In genomic region chr13:113759525-113760137, GRCh38 we compare ENCODE assay signal across 8 cellular contexts. TPM values are rescaled to one million over a fixed set of nuclear protein-coding genes. Genes with fewer than 3 reads are reported as not detected.
DNase-seq lines count a peak whose midpoint lies in the region; ATAC-seq and TF ChIP-seq lines count a peak whose summit lies in the region.

No MANE protein-coding gene starts in this region.

- DNase-seq in GM12864 (ENCODE audit: low read depth) (no peak), NCI-H69 (lab: John Stamatoyannopoulos, UW) (peak; percentile 56), mesenchymal stem cell (peak; percentile 42), upper lobe of right lung (peak; percentile 63), RPMI8226 (no peak)
- DNase-seq in activated CD4-positive, CD25-positive, alpha-beta regulatory T cell (lab: John Stamatoyannopoulos, UW): no peak
- DNase-seq in stimulated activated CD4-positive, alpha-beta T cell treated with anti-CD3 and anti-CD28 coated beads, Interleukin-2, amount 100 ng/mL, for 24 hours: no peak

- peak overlapping the region; percentile 15 for H2AFZ ChIP-seq in mesenchymal stem cell (ENCODE audit: low read depth, low read length)

- H3K18ac ChIP-seq in mesenchymal stem cell (ENCODE audit: low read depth in 1 of 2, low read length in 2 of 2): no peak overlapping the region

- no peak overlapping the region for H4K8ac ChIP-seq in mesenchymal stem cell (ENCODE audit: low read length)

- H3K27me3 ChIP-seq in duodenal mucosa (ENCODE audit: control insufficient read depth in 1 of 2, insufficient read depth in 2 of 2, low read length in 2 of 2): peaks cover 11 to 13% of the 10 kb centered on the region in 2 donors
- H3K27me3 ChIP-seq in mesenchymal stem cell (ENCODE audit: control insufficient read depth in 1 of 2, insufficient read depth in 1 of 2, low read length in 2 of 2): peaks cover 18 to 20% of the 10 kb centered on the region in 2 experiments
- H3K27me3 ChIP-seq in upper lobe of right lung: no peaks in the 10 kb centered on the region

- peaks cover 4% of the 10 kb centered on the region for H3K79me1 ChIP-seq in mesenchymal stem cell (replicated peaks; ENCODE audit: low read length, poor library complexity, severe bottlenecking)

- H3K9me3 ChIP-seq in duodenal mucosa (ENCODE audit: control insufficient read depth in 1 of 2, low read length in 2 of 2) (no peaks in the 10 kb centered on the region), mesenchymal stem cell (ENCODE audit: control insufficient read depth, low read length) (no peaks in the 10 kb centered on the region), upper lobe of right lung (no peaks in the 10 kb centered on the region)

- WGBS in mesenchymal stem cell: 5% methylated on average over 25 of the region's 26 CpGs

- H3K4ac ChIP-seq in mesenchymal stem cell (ENCODE audit: low read depth in 1 of 2, low read length in 2 of 2): no peak overlapping the region

- intact Hi-C loops in upper lobe of right lung (cut with DNase I): no loop called here

- H3K4me2 ChIP-seq in mesenchymal stem cell (ENCODE audit: low read length, poor library complexity, severe bottlenecking): peak overlapping the region; percentile 98

- no peak overlapping the region for H3K14ac ChIP-seq in mesenchymal stem cell (ENCODE audit: low read length in 2 of 2)

- H2AK5ac ChIP-seq in mesenchymal stem cell (ENCODE audit: low read length, severe bottlenecking): no peak overlapping the region

- H4K91ac ChIP-seq in mesenchymal stem cell (ENCODE audit: low read length): no peak overlapping the region

- ATAC-seq in upper lobe of right lung: no peak

- no peak overlapping the region for H2BK120ac ChIP-seq in mesenchymal stem cell (ENCODE audit: low read depth, low read length)

- H3K27ac ChIP-seq in duodenal mucosa (ENCODE audit: low read depth, low read length) (no peak overlapping the region), mesenchymal stem cell (ENCODE audit: low read length, poor library complexity, severe bottlenecking) (no peak overlapping the region), upper lobe of right lung (peak overlapping the region; percentile 83)

- H3K36me3 ChIP-seq in duodenal mucosa (ENCODE audit: control insufficient read depth in 1 of 2, insufficient read depth in 2 of 2, low read length in 2 of 2): no peaks in the 10 kb centered on the region
- peaks cover 0 to 2% of the 10 kb centered on the region in 2 experiments for H3K36me3 ChIP-seq in mesenchymal stem cell (ENCODE audit: control insufficient read depth in 1 of 2, insufficient read depth in 2 of 2, low read depth in 1 of 2, low read length in 2 of 2)
- no peaks in the 10 kb centered on the region for H3K36me3 ChIP-seq in upper lobe of right lung

- H2BK15ac ChIP-seq in mesenchymal stem cell (ENCODE audit: low read depth, poor library complexity, severe bottlenecking): no peak overlapping the region

- H3K4me3 ChIP-seq in GM12864 (ENCODE audit: low read depth, low read length) (peak overlapping the region; percentile 60), duodenal mucosa (ENCODE audit: low read depth in 1 of 2, low read length in 2 of 2) (peak overlapping the region; percentile 76), mesenchymal stem cell (ENCODE audit: insufficient read depth in 1 of 2, low read depth in 1 of 2, low read length in 2 of 2) (peak overlapping the region; percentile 66 to 90), upper lobe of right lung (peak overlapping the region; percentile 79)

- H2BK5ac ChIP-seq in mesenchymal stem cell (ENCODE audit: low read depth, low read length, poor library complexity, severe bottlenecking): no peak overlapping the region

- peak overlapping the region; percentile 7 to 35 for H3K9ac ChIP-seq in duodenal mucosa (ENCODE audit: low read depth in 1 of 2, low read length in 2 of 2)
- peak overlapping the region; percentile 74 for H3K9ac ChIP-seq in mesenchymal stem cell (ENCODE audit: low read length)

- H2BK12ac ChIP-seq in mesenchymal stem cell (ENCODE audit: low read length in 2 of 2): no peak overlapping the region

- no peak overlapping the region for H3K23ac ChIP-seq in mesenchymal stem cell (ENCODE audit: low read length in 2 of 2)

- TF ChIP-seq CTCF in GM12864 (IDR thresholded peaks at IDR 0.05; ENCODE audit: low read depth, low read length, missing control alignments) (no peak), upper lobe of right lung (IDR thresholded peaks at IDR 0.05) (no peak)

- H3K4me1 ChIP-seq in duodenal mucosa (ENCODE audit: control insufficient read depth in 1 of 2, insufficient read depth in 2 of 2, low read length in 2 of 2): peaks cover 15% of the 10 kb centered on the region in 2 donors
- peaks cover 9% of the 10 kb centered on the region for H3K4me1 ChIP-seq in mesenchymal stem cell (ENCODE audit: control insufficient read depth, insufficient read depth, low read depth, low read length)
- H3K4me1 ChIP-seq in upper lobe of right lung: peaks cover 13% of the 10 kb centered on the region

RNA-seq across cellular contexts. Expression of gene TMEM255B, which starts 0.6 kb away (rescaled TPM):
- 2.0 TPM for polyA plus RNA-seq in mesenchymal stem cell (2013, experiment 1 of 2)
- 2.2 TPM for polyA plus RNA-seq in mesenchymal stem cell (2013, experiment 2 of 2)
- total RNA-seq in upper lobe of right lung: 43.6 TPM

Comparison
In these comparisons a context has a peak if more than half of its experiments do, and no peak if none do; other contexts are left out.
1. DNase-seq: peak in NCI-H69 (single experiment), mesenchymal stem cell (single experiment) and upper lobe of right lung (single experiment); none in GM12864 (single experiment), RPMI8226 (single experiment), activated CD4-positive, CD25-positive, alpha-beta regulatory T cell (0 of 4) and stimulated activated CD4-positive, alpha-beta T cell treated with anti-CD3 and anti-CD28 coated beads, Interleukin-2, amount 100 ng/mL, for 24 hours (0 of 2).
2. Peak in every context shown above with its lines, with median percentiles within 50 percentile points of each other: H3K4me3 ChIP-seq.